1 cellular context compared by ENCODE assay signal in genomic region chr14:100755649-100756048, GRCh38.
TF ChIP-seq lines count a peak whose summit lies in the region.

No MANE protein-coding gene starts in this region.

TF ChIP-seq in WTC11, 78 proteins besides CTCF, POLR2A, EP300 and RAD21 (continued from another document):
- TF ChIP-seq PRDM15 (CRISPR knock-in tag; IDR thresholded peaks at IDR 0.05) (no peak), CBFB (CRISPR knock-in tag; IDR thresholded peaks at IDR 0.05; ENCODE audit: low read depth) (no peak), USF1 (CRISPR knock-in tag; IDR thresholded peaks at IDR 0.05) (no peak)
